8 cellular contexts compared by ENCODE assay signal in the genomic region with DNA sequence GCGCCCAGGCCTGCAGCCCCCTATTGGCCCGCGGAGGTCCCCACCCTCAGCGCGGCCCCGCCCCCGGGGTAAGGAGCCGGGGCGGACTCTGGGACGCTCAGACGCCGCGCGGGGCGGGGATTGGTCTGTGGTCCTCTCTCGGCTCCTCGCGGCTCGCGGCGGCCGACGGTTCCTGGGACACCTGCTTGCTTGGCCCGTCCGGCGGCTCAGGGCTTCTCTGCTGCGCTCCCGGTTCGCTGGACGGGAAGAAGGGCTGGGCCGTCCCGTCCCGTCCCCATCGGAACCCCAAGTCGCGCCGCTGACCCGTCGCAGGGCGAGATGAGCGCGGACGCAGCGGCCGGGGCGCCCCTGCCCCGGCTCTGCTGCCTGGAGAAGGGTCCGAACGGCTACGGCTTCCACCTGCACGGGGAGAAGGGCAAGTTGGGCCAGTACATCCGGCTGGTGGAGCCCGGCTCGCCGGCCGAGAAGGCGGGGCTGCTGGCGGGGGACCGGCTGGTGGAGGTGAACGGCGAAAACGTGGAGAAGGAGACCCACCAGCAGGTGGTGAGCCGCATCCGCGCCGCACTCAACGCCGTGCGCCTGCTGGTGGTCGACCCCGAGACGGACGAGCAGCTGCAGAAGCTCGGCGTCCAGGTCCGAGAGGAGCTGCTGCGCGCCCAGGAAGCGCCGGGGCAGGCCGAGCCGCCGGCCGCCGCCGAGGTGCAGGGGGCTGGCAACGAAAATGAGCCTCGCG. TPM values are rescaled to one million over a fixed set of nuclear protein-coding genes. Genes with fewer than 3 reads are reported as not detected.
DNase-seq lines count a peak whose midpoint lies in the region; ATAC-seq and TF ChIP-seq lines count a peak whose summit lies in the region.

A gene (plus strand): TSS at position 100 of the 733 bp plus-strand sequence. CDS start 219 bp downstream, at position 319.

- no peaks in the 10 kb centered on the region for H3K27me3 Mint-ChIP-seq in activated CD4-positive, alpha-beta T cell treated with anti-CD3 and anti-CD28 coated beads for 36 hours

- peak; percentile 3 for ATAC-seq in GM18520 (IDR thresholded peaks at IDR 0.05; ENCODE audit: unreplicated experiment)
- ATAC-seq in HG03064 (IDR thresholded peaks at IDR 0.05; ENCODE audit: low read depth, unreplicated experiment) = peak; percentile 80
- peak; percentile 90 for ATAC-seq in activated CD4-positive, alpha-beta T cell treated with anti-CD3 and anti-CD28 coated beads for 36 hours
- ATAC-seq in left lobe of liver = peak; percentile 73

- DNase-seq in A673 (ENCODE audit: low spot score) = peak; percentile 95
- DNase-seq in NCI-H2171 (lab: John Stamatoyannopoulos, UW) = peak; percentile 92
- peak; percentile 97 for DNase-seq in activated CD4-positive, alpha-beta T cell treated with anti-CD3 and anti-CD28 coated beads for 36 hours
- peak; percentile 96 for DNase-seq in colonic mucosa
- DNase-seq in left lobe of liver (ENCODE audit: low spot score) = peak; percentile 97
- peak; percentile 96 for DNase-seq in stimulated activated CD4-positive, alpha-beta T cell treated with anti-CD3 and anti-CD28 coated beads, Interleukin-2, amount 100 ng/mL, for 24 hours

- H3K36me3 Mint-ChIP-seq in activated CD4-positive, alpha-beta T cell treated with anti-CD3 and anti-CD28 coated beads for 36 hours (ENCODE audit: low read depth) = peaks cover 36% of the 10 kb centered on the region

- TF ChIP-seq CTCF in A673 (conservative IDR thresholded peaks at IDR 0.05; ENCODE audit: low read depth, low read length) (no peak; the same call in 1 of the 2 replicates), colonic mucosa (IDR thresholded peaks at IDR 0.05) (no peak)

- H3K27ac ChIP-seq in A673 (ENCODE audit: low read depth, low read length, poor library complexity, severe bottlenecking) (peak within 1 kb of the TSS; percentile 52), colonic mucosa (peak within 1 kb of the TSS; percentile 81)

- POLR2A ChIA-PET in A673 (lab: Charles Lee; ENCODE audit: low non-redundant PET) = no interaction called here
- POLR2A ChIA-PET in activated CD4-positive, alpha-beta T cell treated with anti-CD3 and anti-CD28 coated beads for 36 hours (lab: Charles Lee) = interaction anchor here (0.5 to 0.7 kb wide), 2 partner anchors 28 to 1386 kb away, joined by 3 to 4 read pairs; a partner anchor contains a TSS

- H3K36me3 ChIP-seq in A673 (ENCODE audit: insufficient read depth, low read length, poor library complexity, severe bottlenecking) (no peaks in the 10 kb centered on the region), colonic mucosa (no peaks in the 10 kb centered on the region)

- no peaks in the 10 kb centered on the region for H3K9me3 ChIP-seq in A673 (ENCODE audit: low read depth, low read length, poor library complexity, severe bottlenecking)
- no peaks in the 10 kb centered on the region for H3K9me3 ChIP-seq in colonic mucosa

- TSS peak; percentile 79 for BruUV-seq in A673 (replicated peaks; lab: Mats Ljungman, UMichigan)

- peaks cover 56% of the 10 kb centered on the region for H3K4me1 Mint-ChIP-seq in activated CD4-positive, alpha-beta T cell treated with anti-CD3 and anti-CD28 coated beads for 36 hours

- H3K27me3 ChIP-seq in A673 (replicated peaks; ENCODE audit: insufficient read depth, low read depth, low read length, poor library complexity) (no peaks in the 10 kb centered on the region), colonic mucosa (no peaks in the 10 kb centered on the region)

- H3K4me1 ChIP-seq in A673 (ENCODE audit: insufficient read depth, low read length, poor library complexity, severe bottlenecking) = peaks cover 11% of the 10 kb centered on the region
- peaks cover 23% of the 10 kb centered on the region for H3K4me1 ChIP-seq in colonic mucosa

- H3K9ac ChIP-seq in colonic mucosa (ENCODE audit: low read depth in 2 of 2, low read length in 2 of 2) = peak within 1 kb of the TSS; percentile 93 to 97

- peak within 1 kb of the TSS; percentile 98 for H3K4me3 Mint-ChIP-seq in activated CD4-positive, alpha-beta T cell treated with anti-CD3 and anti-CD28 coated beads for 36 hours

- CTCF ChIA-PET in A673 (lab: Charles Lee) = interaction anchor here (1.5 kb wide), 1 partner anchor 113 kb away, joined by 6 read pairs; no protein-coding TSS in a partner anchor
- CTCF ChIA-PET in activated CD4-positive, alpha-beta T cell treated with anti-CD3 and anti-CD28 coated beads for 36 hours (lab: Charles Lee) = interaction anchor here (0.6 to 6.7 kb wide), 8 partner anchors 9 to 343 kb away, joined by 3 to 82 read pairs (median 5); a partner anchor contains a TSS

- no peaks in the 10 kb centered on the region for H3K9me3 Mint-ChIP-seq in activated CD4-positive, alpha-beta T cell treated with anti-CD3 and anti-CD28 coated beads for 36 hours (ENCODE audit: low read depth)

- intact Hi-C loops in A673 (cut with micrococcal nuclease; ENCODE audit: unreplicated experiment) (loop anchor here (5.0 to 10.0 kb wide), 2 partner anchors 206 to 664 kb away; no protein-coding TSS in a partner anchor), colonic mucosa (cut with DNase I) (no loop called here)
- intact Hi-C loops in activated CD4-positive, alpha-beta T cell treated with anti-CD3 and anti-CD28 coated beads for 36 hours (cut with DNase I, micrococcal nuclease) = loop anchor here (1.0 to 5.0 kb wide), 6 partner anchors 28 to 545 kb away; a partner anchor contains a TSS

- peak within 1 kb of the TSS; percentile 91 for H3K27ac Mint-ChIP-seq in activated CD4-positive, alpha-beta T cell treated with anti-CD3 and anti-CD28 coated beads for 36 hours

- H3K4me3 ChIP-seq in A673 (ENCODE audit: low read depth, low read length, poor library complexity, severe bottlenecking) (peak within 1 kb of the TSS; percentile 80), colonic mucosa (peak within 1 kb of the TSS; percentile 85)

RNA-seq across cellular contexts. Expression of the gene that starts here (rescaled TPM):
- total RNA-seq in A673 (2021) = 33.8 and 47.9 TPM in 2 replicates
- total RNA-seq in activated CD4-positive, alpha-beta T cell treated with anti-CD3 and anti-CD28 coated beads for 36 hours = 100 to 1,000 TPM; 115 to 170 TPM
- total RNA-seq in colonic mucosa = 100 to 1,000 TPM; 186 to 244 TPM
- 156 TPM for total RNA-seq in left lobe of liver

Comparison
In these comparisons a context has a peak if more than half of its experiments do, and no peak if none do; other contexts are left out.
1. Peak in every context shown above with its lines: DNase-seq, ATAC-seq, H3K4me3 ChIP-seq and H3K27ac ChIP-seq.
2. ATAC-seq: peak in every context shown above with its lines; median percentile 90 in activated CD4-positive, alpha-beta T cell treated with anti-CD3 and anti-CD28 coated beads for 36 hours; 80 in HG03064; 73 in left lobe of liver; 3 in GM18520.